1 cellular context compared by ENCODE assay signal in genomic region chr11:113991170-113991569, GRCh38.
TF ChIP-seq lines count a peak whose summit lies in the region.

No MANE protein-coding gene starts in this region.

TF ChIP-seq in HCT116, 20 proteins besides CTCF, POLR2A, EP300 and RAD21 (continued from another document):
- TF ChIP-seq MAX (IDR thresholded peaks at IDR 0.05): no peak
